10 cellular contexts compared by ENCODE assay signal in the genomic region with DNA sequence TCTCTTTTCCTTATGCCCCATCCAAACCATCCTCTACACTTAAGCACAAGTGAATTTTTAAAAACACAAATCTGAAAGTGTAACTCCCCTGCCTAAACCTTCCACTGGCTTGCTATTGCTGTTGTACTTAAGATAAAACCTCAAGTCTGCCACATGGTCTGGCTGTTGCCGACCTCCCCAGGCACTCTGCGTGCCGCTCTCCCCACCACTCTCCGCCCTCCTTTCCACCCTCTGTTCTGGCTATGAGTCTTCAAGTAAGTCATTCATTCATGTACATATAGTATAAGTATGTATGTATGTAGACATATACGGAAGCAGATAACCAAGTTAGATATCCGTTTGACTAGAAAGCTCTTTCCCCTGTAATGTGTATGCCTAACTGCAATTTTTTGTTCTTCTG.
DNase-seq lines count a peak whose midpoint lies in the region; ATAC-seq and TF ChIP-seq lines count a peak whose summit lies in the region.
"Had no signal": no experiment of that assay in that cellular context is flagged by ENCODE, and none has a peak within 500 bp of the region (broad histone marks: within the 10 kb centered on the region; RNA-seq: fewer than 3 reads in every experiment).

No MANE protein-coding gene starts in this region.

- peaks cover 2% of the 10 kb centered on the region for H3K27me3 Mint-ChIP-seq in activated T-cell treated with anti-CD3 and anti-CD28 coated beads, Interleukin-2, amount 50 U/mL, for 4 hours (ENCODE audit: low read depth)
- H3K27me3 Mint-ChIP-seq: type B pancreatic cell had no signal

- H3K36me3 Mint-ChIP-seq in activated T-cell treated with anti-CD3 and anti-CD28 coated beads, Interleukin-2, amount 50 U/mL, for 4 hours (ENCODE audit: insufficient read depth) = no peaks in the 10 kb centered on the region

- DNase-seq in activated T-cell treated with anti-CD3 and anti-CD28 coated beads, Interleukin-2, amount 50 U/mL, for 4 hours = peak; percentile 36
- peak; percentile 42 for DNase-seq in stimulated activated CD4-positive, alpha-beta T cell treated with anti-CD3 and anti-CD28 coated beads, Interleukin-2, amount 100 ng/mL, for 4 hours (ENCODE audit: low read depth)
- no peak for DNase-seq in vagina (ENCODE audit: extremely low spot score in 2 of 2)
- DNase-seq in Kasumi-1 (lab: John Stamatoyannopoulos, UW) = no peak
- no peak for DNase-seq in islet precursor cell
- DNase-seq in middle frontal gyrus (ENCODE audit: extremely low spot score, low spot score) = no peak
- DNase-seq: left cardiac atrium had no signal

- H3K4me1 Mint-ChIP-seq in activated T-cell treated with anti-CD3 and anti-CD28 coated beads, Interleukin-2, amount 50 U/mL, for 4 hours (ENCODE audit: low read depth) = peaks cover 76% of the 10 kb centered on the region

- TF ChIP-seq CTCF in vagina (IDR thresholded peaks at IDR 0.05) = no peak

- H3K4me1 ChIP-seq in vagina = no peaks in the 10 kb centered on the region

- no peaks in the 10 kb centered on the region for H3K9me3 ChIP-seq in vagina

- no peaks in the 10 kb centered on the region for H3K36me3 ChIP-seq in vagina

- no peaks in the 10 kb centered on the region for H3K27me3 ChIP-seq in vagina

- H3K4me3 Mint-ChIP-seq in activated T-cell treated with anti-CD3 and anti-CD28 coated beads, Interleukin-2, amount 50 U/mL, for 4 hours = peak overlapping the region; percentile 63
- H3K4me3 Mint-ChIP-seq: type B pancreatic cell had no signal

- ATAC-seq in GM18867 (IDR thresholded peaks at IDR 0.05; ENCODE audit: unreplicated experiment) = peak; percentile 52
- peak; percentile 83 for ATAC-seq in HG03175 (IDR thresholded peaks at IDR 0.05; ENCODE audit: unreplicated experiment)
- peak; percentile 74 to 78 for ATAC-seq in activated T-cell treated with anti-CD3 and anti-CD28 coated beads, Interleukin-2, amount 50 U/mL, for 4 hours
- ATAC-seq: left cardiac atrium had no signal

- no peak overlapping the region for H3K27ac ChIP-seq in vagina

- H3K4me3 ChIP-seq in vagina = no peak overlapping the region

- H3K9me3 Mint-ChIP-seq in activated T-cell treated with anti-CD3 and anti-CD28 coated beads, Interleukin-2, amount 50 U/mL, for 4 hours = no peaks in the 10 kb centered on the region
- H3K9me3 Mint-ChIP-seq: type B pancreatic cell had no signal

- intact Hi-C loops in vagina (cut with DNase I) = no loop called here

- no peak for TF ChIP-seq POLR2A in vagina (IDR thresholded peaks at IDR 0.05)

Comparison
In these comparisons a context has a peak if more than half of its experiments do, and no peak if none do; other contexts are left out.
1. DNase-seq: peak in activated T-cell treated with anti-CD3 and anti-CD28 coated beads, Interleukin-2, amount 50 U/mL, for 4 hours (single experiment) and stimulated activated CD4-positive, alpha-beta T cell treated with anti-CD3 and anti-CD28 coated beads, Interleukin-2, amount 100 ng/mL, for 4 hours (single experiment); none in vagina (0 of 2), Kasumi-1 (0 of 2), islet precursor cell (single experiment) and middle frontal gyrus (single experiment).
2. Peak in every context shown above with its lines, with median percentiles within 50 percentile points of each other: ATAC-seq.